Comparison of ENCODE assay signal across 8 cellular contexts in genomic region chr15:23642413-23643044, GRCh38. TPM values are rescaled to one million over a fixed set of nuclear protein-coding genes. Genes with fewer than 3 reads are reported as not detected.
DNase-seq lines count a peak whose midpoint lies in the region; ATAC-seq and TF ChIP-seq lines count a peak whose summit lies in the region.

No MANE protein-coding gene starts in this region.

- H2BK5ac ChIP-seq in neuronal stem cell (ENCODE audit: low read length) = no peak overlapping the region

- no peak overlapping the region for H2AK5ac ChIP-seq in neuronal stem cell (ENCODE audit: low read depth, low read length)

- H4K8ac ChIP-seq in neuronal stem cell (ENCODE audit: low read depth, low read length) = no peak overlapping the region

- H3K9ac ChIP-seq in neuronal stem cell (ENCODE audit: low read depth, low read length, poor library complexity) = no peak overlapping the region

- no peaks in the 10 kb centered on the region for H3K36me3 ChIP-seq in neuronal stem cell (replicated peaks in 1 of 2; ENCODE audit: control insufficient read depth in 2 of 2, insufficient read depth in 2 of 2, low read length in 2 of 2)

- no peaks in the 10 kb centered on the region for H3K27me3 ChIP-seq in neuronal stem cell (ENCODE audit: control insufficient read depth in 3 of 3, insufficient read depth in 3 of 3, low read depth in 1 of 3, low read length in 3 of 3)

- no peak overlapping the region for H2BK15ac ChIP-seq in neuronal stem cell (ENCODE audit: low read length)

- DNase-seq in DMS 273 (lab: John Stamatoyannopoulos, UW; ENCODE audit: unreplicated experiment) (peak; percentile 78), NCI-H460 (ENCODE audit: extremely low read depth, low read depth) (peak; percentile 26), foreskin fibroblast (peak; percentile 14 to 67), neuronal stem cell (ENCODE audit: low spot score) (peak; percentile 52), amniotic stem cell (lab: John Stamatoyannopoulos, UW) (no peak)
- peak; percentile 68 for DNase-seq in activated CD8-positive, alpha-beta memory T cell treated with anti-CD3 and anti-CD28 coated beads, Interleukin-2, amount 50 U/mL, for 48 hours

- no peak overlapping the region for H2BK120ac ChIP-seq in neuronal stem cell (ENCODE audit: low read depth, low read length)

- H3K23ac ChIP-seq in neuronal stem cell (ENCODE audit: low read depth, low read length, poor library complexity) = no peak overlapping the region

- peak overlapping the region; percentile 66 for H2AFZ ChIP-seq in neuronal stem cell (ENCODE audit: low read length)

- peaks cover 0 to 8% of the 10 kb centered on the region in 2 donors for H3K9me3 ChIP-seq in neuronal stem cell (replicated peaks in 1 of 2; ENCODE audit: control insufficient read depth in 2 of 2, insufficient read depth in 1 of 2, low read depth in 1 of 2, low read length in 2 of 2)

- peaks cover 0 to 3% of the 10 kb centered on the region in 2 donors for H3K4me1 ChIP-seq in neuronal stem cell (ENCODE audit: control insufficient read depth in 2 of 2, insufficient read depth in 1 of 2, low read depth in 1 of 2, low read length in 2 of 2)

- no peak overlapping the region for H3K14ac ChIP-seq in neuronal stem cell (ENCODE audit: low read length)

- H3K4me3 ChIP-seq in foreskin fibroblast (ENCODE audit: low read depth in 1 of 2, low read length in 2 of 2) (no peak overlapping the region), neuronal stem cell (ENCODE audit: low read length in 2 of 2) (no peak overlapping the region)

- no peak overlapping the region for H3K4ac ChIP-seq in neuronal stem cell (ENCODE audit: low read length)

- no CpG with 5 or more reads among the region's 13 CpGs for whole genome bisulfite sequencing in neuronal stem cell (ENCODE audit: extremely low coverage in 2 of 2, insufficient read length in 2 of 2, insufficient replicate concordance in 1 of 2), 2 donors

- H3K4me2 ChIP-seq in neuronal stem cell (ENCODE audit: insufficient read depth, low read length, poor library complexity, severe bottlenecking) = no peak overlapping the region

- no peak overlapping the region for H2BK12ac ChIP-seq in neuronal stem cell (ENCODE audit: low read length)

- no peaks in the 10 kb centered on the region for H3K79me1 ChIP-seq in neuronal stem cell (ENCODE audit: low read depth, low read length)

- peak; percentile 64 for ATAC-seq in HG02623 (IDR thresholded peaks at IDR 0.05; ENCODE audit: unreplicated experiment)
- ATAC-seq in GM19467 (IDR thresholded peaks at IDR 0.05; ENCODE audit: unreplicated experiment) = no peak

- no peak overlapping the region for H4K91ac ChIP-seq in neuronal stem cell (ENCODE audit: low read depth, low read length, poor library complexity)

- H3K18ac ChIP-seq in neuronal stem cell (ENCODE audit: low read length) = no peak overlapping the region

- TF ChIP-seq CTCF in foreskin fibroblast (IDR thresholded peaks at IDR 0.05; ENCODE audit: low read depth, low read length) = peak; percentile 68

- no peak overlapping the region for H3K27ac ChIP-seq in neuronal stem cell (replicated peaks; ENCODE audit: low read length)

RNA-seq across cellular contexts. Expression of gene MAGEL2, which starts 5.1 kb away (rescaled TPM):
- not detected in 2 replicates for total RNA-seq in NCI-H460 (2014; rRNA removed; shearing (Covaris generic))
- polyA plus RNA-seq in NCI-H460 (2014; cell fraction: nucleus; rRNA removed) = not detected in 2 replicates
- polyA plus RNA-seq in neuronal stem cell (2013, experiment 1 of 2) = 3.0 TPM
- polyA plus RNA-seq in neuronal stem cell (2013, experiment 2 of 2) = 3.0 TPM

RNA-seq across cellular contexts. Expression of gene NDN, which starts 44.6 kb away (rescaled TPM):
- 1.0 and 2.1 TPM in 2 replicates for total RNA-seq in NCI-H460 (2014; rRNA removed; shearing (Covaris generic))
- 0.72 and 2.3 TPM in 2 replicates for polyA plus RNA-seq in NCI-H460 (2014; cell fraction: nucleus; rRNA removed)
- 89.4 TPM for polyA plus RNA-seq in neuronal stem cell (2013, experiment 1 of 2)
- polyA plus RNA-seq in neuronal stem cell (2013, experiment 2 of 2) = 87.4 TPM
